9 cellular contexts compared by ENCODE assay signal in genomic region chr9:70415041-70415440, GRCh38. TPM values are rescaled to one million over a fixed set of nuclear protein-coding genes. Genes with fewer than 3 reads are reported as not detected.
A peak's percentile ranks its signal among the peaks of the same experiment; 100 is the strongest.
DNase-seq lines count a peak whose midpoint lies in the region; ATAC-seq and TF ChIP-seq lines count a peak whose summit lies in the region.
"Had no signal": no experiment of that assay in that cellular context is flagged by ENCODE, and none has a peak within 500 bp of the region (broad histone marks: within the 10 kb centered on the region; RNA-seq: fewer than 3 reads in every experiment).

No MANE protein-coding gene starts in this region.

- no peaks in the 10 kb centered on the region for H3K9me3 Mint-ChIP-seq in neural crest cell

- DNase-seq in LNCaP clone FGC (ENCODE audit: low read depth): no peak
- no peak for DNase-seq in dorsolateral prefrontal cortex
- DNase-seq in neural crest cell (ENCODE audit: low read depth, low spot score): no peak
- DNase-seq in HAP-1 (ENCODE audit: low spot score in 2 of 2): no peak
- DNase-seq: SW 1271 had no signal

- intact Hi-C loops in dorsolateral prefrontal cortex (cut with DNase I): loop anchor here in 1 of 2 donors (10.0 kb wide), 1 partner anchor 160 kb away; the partner anchor contains the start of gene SMC5

- H3K27ac ChIP-seq in ACC112 (ENCODE audit: low read depth, low read length) (peak overlapping the region; percentile 100), dorsolateral prefrontal cortex (peak overlapping the region; percentile 17 to 100 (median 99))

- peaks cover 45% of the 10 kb centered on the region for H3K79me2 ChIP-seq in ACC112 (ENCODE audit: control insufficient read depth, insufficient read depth, low read length, unreplicated experiment)

- H3K36me3 Mint-ChIP-seq in neural crest cell (ENCODE audit: low read depth): no peaks in the 10 kb centered on the region

- H3K9me3 ChIP-seq in HAP-1: no peaks in the 10 kb centered on the region

- ATAC-seq in HG03097 (IDR thresholded peaks at IDR 0.05; ENCODE audit: low FRiP score, unreplicated experiment) (no peak), GM18867 (IDR thresholded peaks at IDR 0.05; ENCODE audit: unreplicated experiment) (no peak), HG03520 (IDR thresholded peaks at IDR 0.05; ENCODE audit: unreplicated experiment) (no peak)

- peak overlapping the region; percentile 86 for H3K4me3 Mint-ChIP-seq in neural crest cell

- peaks cover 30% of the 10 kb centered on the region for H3K4me1 Mint-ChIP-seq in neural crest cell

- H3K4me1 ChIP-seq in ACC112 (ENCODE audit: control insufficient read depth, insufficient read depth, low read length, unreplicated experiment) (peaks cover 38% of the 10 kb centered on the region), HAP-1 (peaks cover 38% of the 10 kb centered on the region)

- H3K4me3 ChIP-seq in ACC112 (ENCODE audit: low read depth, low read length) (peak overlapping the region; percentile 82), LNCaP clone FGC (ENCODE audit: low read depth, low read length) (peak overlapping the region; percentile 79), dorsolateral prefrontal cortex (peak overlapping the region in 53 of 59 donors; percentile 8 to 99 (median 93)), HAP-1 (no peak overlapping the region)

- TF ChIP-seq CTCF in LNCaP clone FGC (IDR thresholded peaks at IDR 0.05; ENCODE audit: control insufficient read depth, extremely low read depth, insufficient read depth): no peak
- TF ChIP-seq CTCF in dorsolateral prefrontal cortex (IDR thresholded peaks at IDR 0.05 in 54 of 56, conservative IDR thresholded peaks at IDR 0.05 in 2 of 56; ENCODE audit: low read depth in 1 of 56, partially characterized antibody in 56 of 56): no peak
- TF ChIP-seq CTCF in neural crest cell (conservative IDR thresholded peaks at IDR 0.05): no peak

- H3K27me3 ChIP-seq in ACC112 (ENCODE audit: insufficient read depth, low read length) (no peaks in the 10 kb centered on the region), dorsolateral prefrontal cortex (no peaks in the 10 kb centered on the region), HAP-1 (ENCODE audit: low read depth) (no peaks in the 10 kb centered on the region)

- H2AFZ ChIP-seq in ACC112 (ENCODE audit: low read length, unreplicated experiment): no peak overlapping the region

- H3K36me3 ChIP-seq in ACC112 (ENCODE audit: insufficient read depth, low read length) (peaks cover 9% of the 10 kb centered on the region; the same call in 1 of the 2 replicates), HAP-1 (replicated peaks) (0 out of 2 replicates have a peak, but pooled peaks cover under 1% of the 10 kb centered on the region)

- in situ Hi-C loops in HAP-1 (cut with MboI; ENCODE audit: low sequenced_read_pairs): loop anchor here (10.0 kb wide), 1 partner anchor 200 kb away; no protein-coding TSS in a partner anchor

- H3K27ac Mint-ChIP-seq in neural crest cell (ENCODE audit: unreplicated experiment): no peak overlapping the region

- peaks cover 83% of the 10 kb centered on the region for H3K27me3 Mint-ChIP-seq in neural crest cell (ENCODE audit: low read depth)

RNA-seq across cellular contexts. Expression of gene KLF9, which starts 0.6 kb away (rescaled TPM):
- total RNA-seq in dorsolateral prefrontal cortex: 10 to 100 TPM; 38.3 to 97.2 (median 59.3) TPM
- 0.19 and 0.20 TPM in 2 replicates for total RNA-seq in neural crest cell

Comparison
In these comparisons a context has a peak if more than half of its experiments do, and no peak if none do; other contexts are left out.
1. RNA of gene KLF9, which starts 0.6 kb away (total RNA-seq): 38.3 to 97.2 TPM in dorsolateral prefrontal cortex; 0.19 to 0.20 TPM in neural crest cell; every median in the first group is over 10 times any median in the second.